ENCODE assay signal across 17 cellular contexts in the genomic region with DNA sequence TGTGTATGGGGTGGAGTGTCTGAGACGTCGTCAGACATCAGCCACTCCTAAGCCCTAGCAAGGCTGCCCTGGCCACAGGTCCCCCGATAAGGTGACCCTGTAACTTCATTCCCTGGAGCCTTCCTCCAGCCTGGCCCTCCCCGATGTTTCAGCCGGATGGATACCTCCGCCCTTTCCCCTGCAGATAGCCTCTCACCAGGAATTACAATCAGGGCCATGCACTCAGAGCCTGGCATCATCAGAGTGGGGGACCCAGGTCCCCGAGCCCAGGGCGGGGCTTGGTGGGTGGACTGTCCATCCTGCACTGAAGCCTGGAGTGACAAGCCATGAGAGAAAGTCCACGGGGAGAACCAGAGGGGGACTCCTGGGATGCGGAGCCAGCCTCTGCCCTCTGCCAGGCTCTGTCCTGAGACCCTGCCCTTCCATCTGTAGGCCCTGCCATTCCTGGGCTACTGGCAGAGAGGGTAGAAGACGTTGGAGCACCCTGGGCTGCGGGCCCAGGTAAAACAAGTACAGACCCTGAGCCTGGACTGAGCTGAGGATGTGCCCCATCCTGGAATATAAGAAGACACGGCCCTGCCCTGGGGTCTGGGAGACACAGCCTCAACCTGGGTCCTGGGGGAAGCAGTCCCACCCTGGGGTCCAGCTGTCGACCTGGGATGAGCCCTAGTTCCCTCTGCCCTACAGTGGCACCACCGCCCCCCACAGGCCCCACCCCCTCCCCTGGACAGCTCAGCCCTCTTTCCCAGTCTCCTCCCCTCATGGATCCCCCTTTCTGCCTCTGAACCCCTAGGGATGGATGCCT. TPM values are rescaled to one million over a fixed set of nuclear protein-coding genes. Genes with fewer than 3 reads are reported as not detected.
DNase-seq lines count a peak whose midpoint lies in the region; ATAC-seq, FAIRE-seq and TF ChIP-seq lines count a peak whose summit lies in the region.
"Had no signal": no experiment of that assay in that cellular context is flagged by ENCODE, and none has a peak within 500 bp of the region (broad histone marks: within the 10 kb centered on the region; RNA-seq: fewer than 3 reads in every experiment).

No MANE protein-coding gene starts in this region.

- H3K9me3 ChIP-seq in upper lobe of right lung, result no peaks in the 10 kb centered on the region
- H3K9me3 ChIP-seq: BLaER1 had no signal

- H3K36me3 ChIP-seq in upper lobe of right lung, result no peaks in the 10 kb centered on the region
- H3K36me3 ChIP-seq: BLaER1 had no signal

- peaks cover 4% of the 10 kb centered on the region for H3K4me1 Mint-ChIP-seq in activated naive CD4-positive, alpha-beta T cell treated with anti-CD3 and anti-CD28 coated beads, Interleukin-2, amount 10 ng/mL, durations not matched to agents 7 days and 5 days
- peaks cover 3% of the 10 kb centered on the region for H3K4me1 Mint-ChIP-seq in activated naive CD4-positive, alpha-beta T cell treated with anti-CD3 and anti-CD28 coated beads for 36 hours (ENCODE audit: low read depth)

- H3K4me3 Mint-ChIP-seq in activated naive CD4-positive, alpha-beta T cell treated with anti-CD3 and anti-CD28 coated beads, Interleukin-2, amount 10 ng/mL, durations not matched to agents 7 days and 5 days, result no peak overlapping the region
- no peak overlapping the region for H3K4me3 Mint-ChIP-seq in activated naive CD4-positive, alpha-beta T cell treated with anti-CD3 and anti-CD28 coated beads for 36 hours
- H3K4me3 Mint-ChIP-seq: CD4-positive, CD25-positive, alpha-beta regulatory T cell had no signal

- no peak for TF ChIP-seq CTCF in upper lobe of right lung (IDR thresholded peaks at IDR 0.05)

- intact Hi-C loops in activated naive CD4-positive, alpha-beta T cell treated with anti-CD3 and anti-CD28 coated beads for 36 hours (cut with micrococcal nuclease), result no loop called here
- intact Hi-C loops in posterior vena cava (cut with DNase I), result no loop called here
- intact Hi-C loops in upper lobe of right lung (cut with DNase I), result no loop called here
- intact Hi-C loops in left ventricle myocardium superior (cut with micrococcal nuclease), result no loop called here

- no peak overlapping the region for H3K27ac Mint-ChIP-seq in activated naive CD4-positive, alpha-beta T cell treated with anti-CD3 and anti-CD28 coated beads, Interleukin-2, amount 10 ng/mL, durations not matched to agents 7 days and 5 days
- H3K27ac Mint-ChIP-seq in activated naive CD4-positive, alpha-beta T cell treated with anti-CD3 and anti-CD28 coated beads for 36 hours, result no peak overlapping the region

- DNase-seq in activated naive CD4-positive, alpha-beta T cell treated with anti-CD3 and anti-CD28 coated beads, Interleukin-2, amount 10 ng/mL, durations not matched to agents 7 days and 5 days, result peak; percentile 16
- DNase-seq in activated naive CD4-positive, alpha-beta T cell treated with anti-CD3 and anti-CD28 coated beads for 36 hours, result no peak
- DNase-seq in islet precursor cell (peak; percentile 47), posterior vena cava (ENCODE audit: low spot score) (peak; percentile 68), upper lobe of right lung (peak; percentile 39), urothelium cell line (ENCODE audit: low spot score) (no peak), left ventricle myocardium superior (no peak)
- DNase-seq: 8988T; AML-193; CD4-positive, CD25-positive, alpha-beta regulatory T cell; DMS 273 treated with DMSO at 0.1 percent for 48 hours had no signal

- H3K27ac ChIP-seq in upper lobe of right lung, result no peak overlapping the region
- H3K27ac ChIP-seq: BLaER1 had no signal

- no peaks in the 10 kb centered on the region for H3K36me3 Mint-ChIP-seq in activated naive CD4-positive, alpha-beta T cell treated with anti-CD3 and anti-CD28 coated beads, Interleukin-2, amount 10 ng/mL, durations not matched to agents 7 days and 5 days
- no peaks in the 10 kb centered on the region for H3K36me3 Mint-ChIP-seq in activated naive CD4-positive, alpha-beta T cell treated with anti-CD3 and anti-CD28 coated beads for 36 hours (ENCODE audit: low read depth)
- H3K36me3 Mint-ChIP-seq: CD4-positive, CD25-positive, alpha-beta regulatory T cell had no signal

- peaks cover 3% of the 10 kb centered on the region for H3K4me1 ChIP-seq in upper lobe of right lung
- H3K4me1 ChIP-seq: BLaER1 had no signal

- H3K4me3 ChIP-seq in upper lobe of right lung, result no peak overlapping the region
- H3K4me3 ChIP-seq: BLaER1 had no signal

- H3K9me3 Mint-ChIP-seq in activated naive CD4-positive, alpha-beta T cell treated with anti-CD3 and anti-CD28 coated beads, Interleukin-2, amount 10 ng/mL, durations not matched to agents 7 days and 5 days, result no peaks in the 10 kb centered on the region
- H3K9me3 Mint-ChIP-seq in activated naive CD4-positive, alpha-beta T cell treated with anti-CD3 and anti-CD28 coated beads for 36 hours, result no peaks in the 10 kb centered on the region
- H3K9me3 Mint-ChIP-seq: CD4-positive, CD25-positive, alpha-beta regulatory T cell had no signal

- CTCF ChIA-PET in activated naive CD4-positive, alpha-beta T cell treated with anti-CD3 and anti-CD28 coated beads, Interleukin-2, amount 10 ng/mL, durations not matched to agents 7 days and 5 days (lab: Charles Lee), result no interaction called here
- CTCF ChIA-PET in activated naive CD4-positive, alpha-beta T cell treated with anti-CD3 and anti-CD28 coated beads for 36 hours (lab: Charles Lee), result interaction anchor here (0.6 kb wide), 1 partner anchor 22 kb away, joined by 5 read pairs; no protein-coding TSS in a partner anchor

- ATAC-seq in upper lobe of right lung, result no peak
- ATAC-seq in HG02973 (IDR thresholded peaks at IDR 0.05; ENCODE audit: unreplicated experiment), result no peak
- no peak for ATAC-seq in left ventricle myocardium superior

- FAIRE-seq in urothelium cell line (lab: Jason Lieb, UNC), result no peak
- FAIRE-seq: GM18507 had no signal

- H3K27me3 ChIP-seq in upper lobe of right lung, result peaks cover 66% of the 10 kb centered on the region

- peaks cover 59% of the 10 kb centered on the region for H3K27me3 Mint-ChIP-seq in activated naive CD4-positive, alpha-beta T cell treated with anti-CD3 and anti-CD28 coated beads, Interleukin-2, amount 10 ng/mL, durations not matched to agents 7 days and 5 days
- peaks cover 15% of the 10 kb centered on the region for H3K27me3 Mint-ChIP-seq in activated naive CD4-positive, alpha-beta T cell treated with anti-CD3 and anti-CD28 coated beads for 36 hours (ENCODE audit: low read depth)

RNA-seq across cellular contexts. Expression of gene ARF1, which starts 16.8 kb away (rescaled TPM):
- 100 to 1,000 TPM; 346 to 358 TPM for total RNA-seq in activated naive CD4-positive, alpha-beta T cell treated with anti-CD3 and anti-CD28 coated beads for 36 hours
- 100 to 1,000 TPM; 300 to 342 TPM for total RNA-seq in posterior vena cava
- total RNA-seq in upper lobe of right lung, result 397 TPM
- total RNA-seq in left ventricle myocardium superior, result 285 TPM

RNA-seq across cellular contexts. Expression of gene C1orf35, which starts 37.4 kb away (rescaled TPM):
- total RNA-seq in activated naive CD4-positive, alpha-beta T cell treated with anti-CD3 and anti-CD28 coated beads for 36 hours, result 10 to 100 TPM; 14.5 to 16.2 TPM
- total RNA-seq in posterior vena cava (1 to 10 TPM; 7.8 to 8.0 TPM), upper lobe of right lung (12.5 TPM), left ventricle myocardium superior (10.5 TPM)

RNA-seq across cellular contexts. Expression of gene MRPL55, which starts 43.4 kb away (rescaled TPM):
- 10 to 100 TPM; 45.5 TPM for total RNA-seq in activated naive CD4-positive, alpha-beta T cell treated with anti-CD3 and anti-CD28 coated beads for 36 hours
- total RNA-seq in posterior vena cava (10 to 100 TPM; 30.0 to 30.9 TPM), upper lobe of right lung (39.9 TPM), left ventricle myocardium superior (58.6 TPM)

RNA-seq across cellular contexts. Expression of gene WNT3A, which starts 58.9 kb away (rescaled TPM):
- total RNA-seq in activated naive CD4-positive, alpha-beta T cell treated with anti-CD3 and anti-CD28 coated beads for 36 hours, result not detected
- total RNA-seq in posterior vena cava (not detected), upper lobe of right lung (10.1 TPM), left ventricle myocardium superior (not detected)
- total RNA-seq: CD4-positive, CD25-positive, alpha-beta regulatory T cell; Daoy; H4; HT1080 had no signal

Comparison
In these comparisons a context has a peak if more than half of its experiments do, and no peak if none do; other contexts are left out.
1. DNase-seq: peak in activated naive CD4-positive, alpha-beta T cell treated with anti-CD3 and anti-CD28 coated beads, Interleukin-2, amount 10 ng/mL, durations not matched to agents 7 days and 5 days (single experiment), islet precursor cell (single experiment), posterior vena cava (single experiment) and upper lobe of right lung (single experiment); none in activated naive CD4-positive, alpha-beta T cell treated with anti-CD3 and anti-CD28 coated beads for 36 hours (single experiment), urothelium cell line (single experiment) and left ventricle myocardium superior (single experiment).